9 cellular contexts compared by ENCODE assay signal in genomic region chr1:31715873-31716220, GRCh38. TPM values are rescaled to one million over a fixed set of nuclear protein-coding genes. Genes with fewer than 3 reads are reported as not detected.
DNase-seq lines count a peak whose midpoint lies in the region; FAIRE-seq and TF ChIP-seq lines count a peak whose summit lies in the region.
"Had no signal": no experiment of that assay in that cellular context is flagged by ENCODE, and none has a peak within 500 bp of the region (broad histone marks: within the 10 kb centered on the region; RNA-seq: fewer than 3 reads in every experiment).

No MANE protein-coding gene starts in this region.

- H3K9me3 ChIP-seq in astrocyte (ENCODE audit: insufficient read depth, low read depth, low read length) (no peaks in the 10 kb centered on the region), thyroid gland (no peaks in the 10 kb centered on the region)

- H3K4me1 Mint-ChIP-seq in activated CD4-positive, alpha-beta memory T cell treated with anti-CD3 and anti-CD28 coated beads for 36 hours (ENCODE audit: low read depth): peaks cover 11% of the 10 kb centered on the region
- H3K4me1 Mint-ChIP-seq in activated CD4-positive, alpha-beta memory T cell treated with anti-CD3 and anti-CD28 coated beads, Interleukin-2, amount 10 ng/mL, durations not matched to agents 7 days and 5 days: peaks cover 13% of the 10 kb centered on the region
- peaks cover 41% of the 10 kb centered on the region for H3K4me1 Mint-ChIP-seq in astrocyte (ENCODE audit: low read depth, unreplicated experiment)

- H3K27me3 ChIP-seq in astrocyte (ENCODE audit: insufficient read depth, low read length) (peaks cover 7% of the 10 kb centered on the region), mesendoderm (ENCODE audit: insufficient read depth, low read length, poor library complexity) (no peaks in the 10 kb centered on the region), thyroid gland (no peaks in the 10 kb centered on the region)

- WGBS in mesendoderm (ENCODE audit: extremely low coverage, insufficient coverage, low lambda C conversion rate): no CpG with 5 or more reads among the region's 7 CpGs
- 4 to 10% methylated on average over 7 of the region's 7 CpGs for WGBS in thyroid gland, 2 donors

- CTCF ChIA-PET in activated CD4-positive, alpha-beta memory T cell treated with anti-CD3 and anti-CD28 coated beads for 36 hours (lab: Charles Lee): interaction anchor here (0.8 to 7.4 kb wide), 18 partner anchors 9 to 347 kb away, joined by 3 to 66 read pairs (median 4); partner anchors contain the start of gene COL16A1
- CTCF ChIA-PET in activated CD4-positive, alpha-beta memory T cell treated with anti-CD3 and anti-CD28 coated beads, Interleukin-2, amount 10 ng/mL, durations not matched to agents 7 days and 5 days (lab: Charles Lee): interaction anchor here (1.0 to 3.0 kb wide), 3 partner anchors 11 to 73 kb away, joined by 4 to 13 read pairs (median 6); no protein-coding TSS in a partner anchor

- H3K4me2 ChIP-seq in astrocyte (ENCODE audit: low read length): peak overlapping the region; percentile 78
- H3K4me2 ChIP-seq in mesendoderm (ENCODE audit: low read length): peak overlapping the region; percentile 69

- no peak overlapping the region for H3K4ac ChIP-seq in mesendoderm (ENCODE audit: low read depth, low read length)

- no peaks in the 10 kb centered on the region for H3K79me2 ChIP-seq in astrocyte (ENCODE audit: insufficient read depth, low read length)
- H3K79me2 ChIP-seq in mesendoderm (ENCODE audit: control insufficient read depth, insufficient read depth, low read length): no peaks in the 10 kb centered on the region

- TF ChIP-seq CTCF in astrocyte (IDR thresholded peaks at IDR 0.05; ENCODE audit: insufficient read depth, low read depth, low read length) (no peak), thyroid gland (IDR thresholded peaks at IDR 0.05) (peak in 2 of 6 experiments; percentile 12 to 83)

- no peak overlapping the region for H4K8ac ChIP-seq in mesendoderm (ENCODE audit: low read depth, low read length)

- H3K79me1 ChIP-seq in mesendoderm (ENCODE audit: low read length): no peaks in the 10 kb centered on the region

- no peak overlapping the region for H2AFZ ChIP-seq in astrocyte (ENCODE audit: low read depth, low read length)

- H3K36me3 Mint-ChIP-seq in activated CD4-positive, alpha-beta memory T cell treated with anti-CD3 and anti-CD28 coated beads for 36 hours: no peaks in the 10 kb centered on the region
- no peaks in the 10 kb centered on the region for H3K36me3 Mint-ChIP-seq in activated CD4-positive, alpha-beta memory T cell treated with anti-CD3 and anti-CD28 coated beads, Interleukin-2, amount 10 ng/mL, durations not matched to agents 7 days and 5 days (ENCODE audit: low read depth)
- no peaks in the 10 kb centered on the region for H3K36me3 Mint-ChIP-seq in astrocyte (ENCODE audit: low read depth, unreplicated experiment)

- peak overlapping the region; percentile 90 for H3K56ac ChIP-seq in mesendoderm (ENCODE audit: low read length)

- DNase-seq in activated CD4-positive, alpha-beta memory T cell treated with anti-CD3 and anti-CD28 coated beads for 36 hours: no peak
- no peak for DNase-seq in activated CD4-positive, alpha-beta memory T cell treated with anti-CD3 and anti-CD28 coated beads, Interleukin-2, amount 10 ng/mL, durations not matched to agents 7 days and 5 days
- no peak for DNase-seq in astrocyte (ENCODE audit: low read depth)
- peak; percentile 25 for DNase-seq in mesendoderm
- DNase-seq in thyroid gland: no peak
- DNase-seq in OCI-M2 (lab: John Stamatoyannopoulos, UW; ENCODE audit: unreplicated experiment): no peak
- no peak for DNase-seq in activated CD4-positive, alpha-beta T cell treated with anti-CD3 and anti-CD28 coated beads for 4 hours
- DNase-seq in NCI-H510A (lab: John Stamatoyannopoulos, UW): no peak

- H4K20me1 ChIP-seq in astrocyte (ENCODE audit: insufficient read depth, low read length): no peaks in the 10 kb centered on the region

- H3K9ac ChIP-seq in astrocyte (ENCODE audit: low read length): no peak overlapping the region
- peak overlapping the region; percentile 69 for H3K9ac ChIP-seq in mesendoderm (ENCODE audit: low read length)

- H3K36me3 ChIP-seq in astrocyte (ENCODE audit: insufficient read depth, low read length) (no peaks in the 10 kb centered on the region), mesendoderm (ENCODE audit: control insufficient read depth, insufficient read depth, low read length) (no peaks in the 10 kb centered on the region), thyroid gland (no peaks in the 10 kb centered on the region)

- no peak overlapping the region for H2AK5ac ChIP-seq in mesendoderm (ENCODE audit: low read length)

- peaks cover 41% of the 10 kb centered on the region for H3K27me3 Mint-ChIP-seq in activated CD4-positive, alpha-beta memory T cell treated with anti-CD3 and anti-CD28 coated beads for 36 hours
- peaks cover 70% of the 10 kb centered on the region for H3K27me3 Mint-ChIP-seq in activated CD4-positive, alpha-beta memory T cell treated with anti-CD3 and anti-CD28 coated beads, Interleukin-2, amount 10 ng/mL, durations not matched to agents 7 days and 5 days
- peaks cover 25% of the 10 kb centered on the region for H3K27me3 Mint-ChIP-seq in astrocyte (ENCODE audit: low read depth, unreplicated experiment)

- H4K5ac ChIP-seq in mesendoderm (ENCODE audit: low read length): no peak overlapping the region

- H2BK120ac ChIP-seq in mesendoderm (ENCODE audit: low read depth, low read length): no peak overlapping the region

- peaks cover 52% of the 10 kb centered on the region for H3K4me1 ChIP-seq in astrocyte (ENCODE audit: insufficient read depth, low read length)
- peaks cover 14% of the 10 kb centered on the region for H3K4me1 ChIP-seq in mesendoderm (ENCODE audit: control insufficient read depth, low read depth, low read length)
- peaks cover 34 to 44% of the 10 kb centered on the region in 2 donors for H3K4me1 ChIP-seq in thyroid gland

- H3K27ac Mint-ChIP-seq in activated CD4-positive, alpha-beta memory T cell treated with anti-CD3 and anti-CD28 coated beads for 36 hours: no peak overlapping the region
- H3K27ac Mint-ChIP-seq in activated CD4-positive, alpha-beta memory T cell treated with anti-CD3 and anti-CD28 coated beads, Interleukin-2, amount 10 ng/mL, durations not matched to agents 7 days and 5 days: no peak overlapping the region
- H3K27ac Mint-ChIP-seq in astrocyte (ENCODE audit: unreplicated experiment): no peak overlapping the region

- H3K4me3 Mint-ChIP-seq in activated CD4-positive, alpha-beta memory T cell treated with anti-CD3 and anti-CD28 coated beads for 36 hours: peak overlapping the region; percentile 33
- no peak overlapping the region for H3K4me3 Mint-ChIP-seq in activated CD4-positive, alpha-beta memory T cell treated with anti-CD3 and anti-CD28 coated beads, Interleukin-2, amount 10 ng/mL, durations not matched to agents 7 days and 5 days
- peak overlapping the region; percentile 35 for H3K4me3 Mint-ChIP-seq in astrocyte (ENCODE audit: unreplicated experiment)

- H3K4me3 ChIP-seq in astrocyte (ENCODE audit: insufficient read depth, low read depth, low read length) (no peak overlapping the region), mesendoderm (ENCODE audit: low read length) (peak overlapping the region; percentile 37), thyroid gland (replicated peaks in 1 of 3) (peak overlapping the region in 1 of 3 donors; percentile 11)

- H3K18ac ChIP-seq in mesendoderm (ENCODE audit: low read length): no peak overlapping the region

- TF ChIP-seq POLR2A in thyroid gland (IDR thresholded peaks at IDR 0.05): no peak

- H3K9me3 Mint-ChIP-seq in activated CD4-positive, alpha-beta memory T cell treated with anti-CD3 and anti-CD28 coated beads for 36 hours: no peaks in the 10 kb centered on the region
- H3K9me3 Mint-ChIP-seq in activated CD4-positive, alpha-beta memory T cell treated with anti-CD3 and anti-CD28 coated beads, Interleukin-2, amount 10 ng/mL, durations not matched to agents 7 days and 5 days: no peaks in the 10 kb centered on the region
- peaks cover 1% of the 10 kb centered on the region for H3K9me3 Mint-ChIP-seq in astrocyte (ENCODE audit: unreplicated experiment)

- POLR2A ChIA-PET in activated CD4-positive, alpha-beta memory T cell treated with anti-CD3 and anti-CD28 coated beads for 36 hours (lab: Charles Lee): interaction anchor here (0.7 kb wide), 1 partner anchor 11 kb away, joined by 3 read pairs; no protein-coding TSS in a partner anchor
- POLR2A ChIA-PET in activated CD4-positive, alpha-beta memory T cell treated with anti-CD3 and anti-CD28 coated beads, Interleukin-2, amount 10 ng/mL, durations not matched to agents 7 days and 5 days (lab: Charles Lee): no interaction called here

- FAIRE-seq in astrocyte (lab: Jason Lieb, UNC): no peak

- no peak overlapping the region for H2BK5ac ChIP-seq in mesendoderm (ENCODE audit: low read length)

- no peak overlapping the region for H3K23ac ChIP-seq in mesendoderm (ENCODE audit: low read length)

- intact Hi-C loops in activated CD4-positive, alpha-beta memory T cell treated with anti-CD3 and anti-CD28 coated beads for 36 hours (cut with micrococcal nuclease): no loop called here
- intact Hi-C loops in thyroid gland (cut with DNase I): loop anchor here (5.0 kb wide), 1 partner anchor 76 kb away; no protein-coding TSS in a partner anchor

- no peak overlapping the region for H2BK15ac ChIP-seq in mesendoderm (replicated peaks; ENCODE audit: low read depth)

- no peak overlapping the region for H3K27ac ChIP-seq in astrocyte (ENCODE audit: low read depth, low read length)
- no peak overlapping the region for H3K27ac ChIP-seq in mesendoderm (ENCODE audit: low read depth, low read length)
- H3K27ac ChIP-seq in thyroid gland: peak overlapping the region in 2 of 3 donors; percentile 92 to 94

RNA-seq across cellular contexts. Expression of gene COL16A1, which starts 12.0 kb away (rescaled TPM):
- under 1 TPM; 0.12 to 0.45 TPM for total RNA-seq in activated CD4-positive, alpha-beta memory T cell treated with anti-CD3 and anti-CD28 coated beads for 36 hours
- total RNA-seq in activated CD4-positive, alpha-beta memory T cell treated with anti-CD3 and anti-CD28 coated beads, Interleukin-2, amount 10 ng/mL, durations not matched to agents 7 days and 5 days: not detected
- 42.9 and 56.5 TPM in 2 replicates for total RNA-seq in astrocyte
- polyA plus RNA-seq in mesendoderm (2013, experiment 1 of 2): 3.3 TPM
- 3.5 TPM for polyA plus RNA-seq in mesendoderm (2013, experiment 2 of 2)
- 100 to 1,000 TPM in 2 of 4 donors, 10 to 100 TPM in 2; 61.3 to 121 (median 97.1) TPM for total RNA-seq in thyroid gland
- total RNA-seq: activated CD8-positive, alpha-beta memory T cell treated with anti-CD3 and anti-CD28 coated beads for 36 hours had no signal

RNA-seq across cellular contexts. Expression of gene ADGRB2, which starts 48.3 kb away (rescaled TPM):
- 1 to 10 TPM; 1.6 to 1.7 TPM for total RNA-seq in activated CD4-positive, alpha-beta memory T cell treated with anti-CD3 and anti-CD28 coated beads for 36 hours
- under 1 TPM; 0.68 to 0.81 TPM for total RNA-seq in activated CD4-positive, alpha-beta memory T cell treated with anti-CD3 and anti-CD28 coated beads, Interleukin-2, amount 10 ng/mL, durations not matched to agents 7 days and 5 days
- total RNA-seq in astrocyte (25.1 and 25.8 TPM in 2 replicates), thyroid gland (10 to 100 TPM in 2 of 4 donors, 1 to 10 TPM in 2; 2.4 to 14.3 (median 9.8) TPM)
- polyA plus RNA-seq in mesendoderm (2013, experiment 1 of 2): 4.9 TPM
- 5.2 TPM for polyA plus RNA-seq in mesendoderm (2013, experiment 2 of 2)

Comparison
In these comparisons a context has a peak if more than half of its experiments do, and no peak if none do; other contexts are left out.
1. H3K27ac ChIP-seq: peak in thyroid gland (2 of 3); none in astrocyte (single experiment) and mesendoderm (single experiment).
2. RNA of gene COL16A1, which starts 12.0 kb away (total RNA-seq): 61.3 to 121 TPM in thyroid gland and 42.9 to 56.5 TPM in astrocyte; 0.12 to 0.45 TPM in activated CD4-positive, alpha-beta memory T cell treated with anti-CD3 and anti-CD28 coated beads for 36 hours and not detected in activated CD4-positive, alpha-beta memory T cell treated with anti-CD3 and anti-CD28 coated beads, Interleukin-2, amount 10 ng/mL, durations not matched to agents 7 days and 5 days; every median in the first group is over 10 times any median in the second.